Comparison of ENCODE assay signal across 23 cellular contexts in the genomic region with DNA sequence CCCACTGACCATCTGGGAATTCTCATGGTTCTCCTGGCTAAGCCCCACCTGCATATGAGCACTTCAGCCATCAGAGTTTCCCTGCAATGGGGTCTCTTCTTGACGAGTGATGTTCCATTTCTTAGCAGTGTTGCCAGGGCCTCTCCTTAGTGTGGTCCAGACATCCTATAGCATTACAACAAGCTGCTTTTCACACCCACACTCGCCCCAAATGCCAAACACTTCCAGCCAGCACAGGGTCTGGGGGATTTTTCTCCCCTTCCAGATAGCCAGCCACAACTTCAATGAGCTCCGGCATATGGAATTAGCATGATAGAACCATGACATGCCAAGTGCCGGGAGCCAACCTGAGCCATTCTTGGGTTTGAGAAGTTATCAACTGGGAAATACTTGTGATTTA.
"Had no signal": no experiment of that assay in that cellular context is flagged by ENCODE, and none has a peak within 500 bp of the region (broad histone marks: within the 10 kb centered on the region; RNA-seq: fewer than 3 reads in every experiment).

No MANE protein-coding gene starts in this region.

- H3K36me3 Mint-ChIP-seq: stimulated activated memory B cell treated with anti-CD40 and anti-IgM and Interleukin-4, amounts not matched to agents 10 μg/mL and 1 μg/mL and 100 μg/mL, for 72 hours had no signal

- H3K36me3 ChIP-seq: adrenal gland, neutrophil, sigmoid colon, spleen, WERI-Rb-1 had no signal

- H3K79me2 ChIP-seq: parathyroid adenoma had no signal

- H3K9me3 ChIP-seq: neutrophil had no signal

- ATAC-seq: activated T-cell treated with anti-CD3 and anti-CD28 coated beads, Interleukin-2, amount 50 U/mL, for 72 hours; effector memory CD8-positive, alpha-beta T cell; foreskin keratinocyte; left cardiac atrium; naive thymus-derived CD4-positive, alpha-beta T cell; stimulated activated memory B cell treated with anti-CD40 and anti-IgM and Interleukin-4, amounts not matched to agents 10 μg/mL and 1 μg/mL and 100 μg/mL, for 72 hours had no signal

- H3K27me3 Mint-ChIP-seq: activated naive CD4-positive, alpha-beta T cell treated with anti-CD3 and anti-CD28 coated beads, Interleukin-2, amount 50 U/mL, for 24 hours; dendritic cell treated with granulocyte-macrophage colony-stimulating factor and Interleukin-4, amounts not matched to agents 40 ng/mL and 50 ng/mL, for 4 days; effector memory CD8-positive, alpha-beta T cell; naive thymus-derived CD4-positive, alpha-beta T cell; stimulated activated memory B cell treated with anti-CD40 and anti-IgM and Interleukin-4, amounts not matched to agents 10 μg/mL and 1 μg/mL and 100 μg/mL, for 72 hours had no signal

- H3K4me3 ChIP-seq: adrenal gland, lung, sigmoid colon, spleen had no signal

- DNase-seq: activated CD4-positive, alpha-beta T cell treated with anti-CD3 and anti-CD28 coated beads for 1 hour; activated CD4-positive, alpha-beta T cell treated with anti-CD3 and anti-CD28 coated beads, Interleukin-2, amount 50 U/mL, for 4 hours; activated gamma-delta T cell; activated T-cell treated with anti-CD3 and anti-CD28 coated beads, Interleukin-2, amount 50 U/mL, for 72 hours; adrenal gland; effector memory CD8-positive, alpha-beta T cell; foreskin keratinocyte; glutamatergic neuron; hippocampal formation; left cardiac atrium; midbrain; naive thymus-derived CD4-positive, alpha-beta T cell; sigmoid colon; spleen; stimulated activated CD4-positive, alpha-beta T cell treated with anti-CD3 and anti-CD28 coated beads, Interleukin-4, amount 100 ng/mL, for 4 hours; SW 1271; WERI-Rb-1 had no signal

- H3K27ac Mint-ChIP-seq: activated naive CD4-positive, alpha-beta T cell treated with anti-CD3 and anti-CD28 coated beads, Interleukin-2, amount 50 U/mL, for 24 hours; activated T-cell treated with anti-CD3 and anti-CD28 coated beads, Interleukin-2, amount 50 U/mL, for 72 hours; effector memory CD8-positive, alpha-beta T cell had no signal

- H3K9me3 Mint-ChIP-seq: effector memory CD8-positive, alpha-beta T cell; stimulated activated memory B cell treated with anti-CD40 and anti-IgM and Interleukin-4, amounts not matched to agents 10 μg/mL and 1 μg/mL and 100 μg/mL, for 72 hours had no signal

- H2AFZ ChIP-seq: parathyroid adenoma had no signal

- H3K27me3 ChIP-seq: adrenal gland, foreskin keratinocyte, neutrophil, sigmoid colon, spleen had no signal

- H3K27ac ChIP-seq: neutrophil, parathyroid adenoma, WERI-Rb-1 had no signal

- H3K9ac ChIP-seq: parathyroid adenoma had no signal

- H3K4me3 Mint-ChIP-seq: activated naive CD4-positive, alpha-beta T cell treated with anti-CD3 and anti-CD28 coated beads, Interleukin-2, amount 50 U/mL, for 24 hours; activated T-cell treated with anti-CD3 and anti-CD28 coated beads, Interleukin-2, amount 50 U/mL, for 72 hours; dendritic cell treated with granulocyte-macrophage colony-stimulating factor and Interleukin-4, amounts not matched to agents 40 ng/mL and 50 ng/mL, for 4 days; effector memory CD8-positive, alpha-beta T cell; naive thymus-derived CD4-positive, alpha-beta T cell; stimulated activated memory B cell treated with anti-CD40 and anti-IgM and Interleukin-4, amounts not matched to agents 10 μg/mL and 1 μg/mL and 100 μg/mL, for 72 hours had no signal
